1 cellular context compared by ENCODE assay signal in genomic region chr3:197854596-197855343, GRCh38.
TF ChIP-seq lines count a peak whose summit lies in the region.

No MANE protein-coding gene starts in this region.

TF ChIP-seq in WTC11, 78 proteins besides CTCF, POLR2A, EP300 and RAD21 (continued from another document and continues in another):
- peak; percentile 55; the same call in 1 of the 2 replicates for TF ChIP-seq ZNF532 (CRISPR knock-in tag; IDR thresholded peaks at IDR 0.05; ENCODE audit: borderline replicate concordance)
- TF ChIP-seq ZNF396 (CRISPR knock-in tag; IDR thresholded peaks at IDR 0.05; ENCODE audit: borderline replicate concordance), result no peak
- TF ChIP-seq ATF1 (CRISPR knock-in tag; IDR thresholded peaks at IDR 0.05), result no peak
- no peak for TF ChIP-seq PRDM15 (CRISPR knock-in tag; IDR thresholded peaks at IDR 0.05)
- no peak for TF ChIP-seq ZNF317 (CRISPR knock-in tag; IDR thresholded peaks at IDR 0.05; ENCODE audit: borderline replicate concordance, low read depth)
- peak; percentile 77; the same call in 1 of the 2 replicates for TF ChIP-seq JUN (CRISPR knock-in tag; IDR thresholded peaks at IDR 0.05)
- TF ChIP-seq TCF7 (CRISPR knock-in tag; IDR thresholded peaks at IDR 0.05; ENCODE audit: low read depth), result no peak
- no peak for TF ChIP-seq PRRX2 (CRISPR knock-in tag; IDR thresholded peaks at IDR 0.05)
- TF ChIP-seq ARID4B (CRISPR knock-in tag; IDR thresholded peaks at IDR 0.05; ENCODE audit: borderline replicate concordance), result no peak
- TF ChIP-seq AR (CRISPR knock-in tag; IDR thresholded peaks at IDR 0.05), result no peak
- no peak for TF ChIP-seq ZNF281 (CRISPR knock-in tag; IDR thresholded peaks at IDR 0.05)
- TF ChIP-seq E2F5 (CRISPR knock-in tag; IDR thresholded peaks at IDR 0.05), result no peak
- TF ChIP-seq ERG (CRISPR knock-in tag; IDR thresholded peaks at IDR 0.05), result no peak
- no peak for TF ChIP-seq HMGXB4 (CRISPR knock-in tag; IDR thresholded peaks at IDR 0.05)
- TF ChIP-seq ETV6 (CRISPR knock-in tag; IDR thresholded peaks at IDR 0.05), result peak; percentile 84; the same call in 1 of the 2 replicates
- TF ChIP-seq ZBTB43 (CRISPR knock-in tag; IDR thresholded peaks at IDR 0.05), result no peak
- TF ChIP-seq AFF4 (CRISPR knock-in tag; IDR thresholded peaks at IDR 0.05; ENCODE audit: borderline replicate concordance), result no peak
- TF ChIP-seq SOX15 (CRISPR knock-in tag; IDR thresholded peaks at IDR 0.05), result no peak
